In the genomic region with DNA sequence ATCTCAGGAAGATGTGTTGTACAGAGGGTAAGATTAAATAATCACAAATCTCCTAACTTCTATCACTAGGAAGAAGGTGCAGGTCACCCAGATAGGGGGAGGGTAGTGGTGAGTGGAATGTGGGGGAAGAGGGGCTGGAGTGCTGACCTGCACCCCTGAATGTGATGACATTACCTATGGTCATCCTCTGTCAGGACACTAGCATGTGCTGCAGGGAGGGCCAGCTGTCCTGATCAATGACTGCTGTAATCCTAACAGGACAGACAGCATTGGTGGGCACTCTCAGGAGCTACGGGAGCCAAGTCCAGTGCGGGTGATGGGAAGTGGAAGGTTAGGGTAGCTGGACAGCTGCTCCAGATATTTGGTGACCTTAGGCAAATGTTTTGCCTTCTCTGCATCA, we compare ENCODE assay signal across 4 cellular contexts. TPM values are rescaled to one million over a fixed set of nuclear protein-coding genes. Genes with fewer than 3 reads are reported as not detected.
"Had no signal": no experiment of that assay in that cellular context is flagged by ENCODE, and none has a peak within 500 bp of the region (broad histone marks: within the 10 kb centered on the region; RNA-seq: fewer than 3 reads in every experiment).

No MANE protein-coding gene starts in this region.

- DNase-seq: GDM1, GF-D8 had no signal

- ATAC-seq: GM12878 had no signal

- H3K4me3 ChIP-seq: GM12878 had no signal

RNA-seq across cellular contexts. Expression of gene CST5, which starts 45.2 kb away (rescaled TPM):
- total RNA-seq: G401, GM12878 had no signal
- polyA plus RNA-seq: GM12878 had no signal
